Comparison of ENCODE assay signal across 24 cellular contexts in the genomic region with DNA sequence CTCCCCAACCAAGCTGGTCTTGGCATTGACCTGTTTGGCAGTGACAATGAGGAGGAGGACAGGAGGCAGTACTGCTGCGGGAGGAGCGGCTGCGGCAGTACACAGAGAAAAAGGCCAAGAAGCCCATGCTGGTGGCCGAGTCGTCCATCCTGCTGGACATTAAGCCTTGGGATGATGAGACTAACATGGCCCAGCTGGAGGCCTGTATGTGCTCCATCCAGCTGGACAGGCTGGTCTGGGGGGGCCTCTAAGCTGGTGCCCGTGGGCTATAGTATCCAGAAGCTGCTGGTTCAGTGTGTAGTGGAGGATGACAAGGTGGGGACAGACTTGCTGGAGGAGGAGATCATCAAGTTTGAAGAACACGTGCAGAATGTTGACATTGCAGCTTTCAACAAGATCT.
"Had no signal": no experiment of that assay in that cellular context is flagged by ENCODE, and none has a peak within 500 bp of the region (broad histone marks: within the 10 kb centered on the region; RNA-seq: fewer than 3 reads in every experiment).

No MANE protein-coding gene starts in this region.

- H3K4me1 ChIP-seq: left ventricle myocardium inferior, spleen, suprapubic skin, tibial nerve, upper lobe of left lung, vagina had no signal

- H3K27ac Mint-ChIP-seq: immature natural killer cell; naive thymus-derived CD8-positive, alpha-beta T cell; nephron; progenitor cell of endocrine pancreas; stimulated activated effector memory CD8-positive, alpha-beta T cell treated with anti-CD3 and anti-CD28 coated beads, Interleukin-12 subunit alpha, Interleukin-12 subunit beta, amount 100 ng/mL, for 72 hours; stimulated activated naive CD8-positive, alpha-beta T cell treated with anti-CD3 and anti-CD28 coated beads, Interleukin-15, Interleukin-2, amounts not matched to agents 100 ng/mL and 50 ng/mL, for 24 hours had no signal

- H3K36me3 Mint-ChIP-seq: immature natural killer cell; stimulated activated effector memory CD8-positive, alpha-beta T cell treated with anti-CD3 and anti-CD28 coated beads, Interleukin-12 subunit alpha, Interleukin-12 subunit beta, amount 100 ng/mL, for 72 hours had no signal

- ATAC-seq: naive thymus-derived CD8-positive, alpha-beta T cell; right cardiac atrium; sciatic nerve; stimulated activated effector memory CD8-positive, alpha-beta T cell treated with anti-CD3 and anti-CD28 coated beads, Interleukin-12 subunit alpha, Interleukin-12 subunit beta, amount 100 ng/mL, for 72 hours had no signal

- H3K9me3 ChIP-seq: left ventricle myocardium inferior, ovary, suprapubic skin, thoracic aorta, upper lobe of left lung, vagina had no signal

- H3K27me3 ChIP-seq: ovary, spleen, suprapubic skin, tibial nerve, upper lobe of left lung, vagina had no signal

- H3K27ac ChIP-seq: left ventricle myocardium inferior, ovary, skin epidermis, spleen, suprapubic skin, thoracic aorta, tibial nerve, upper lobe of left lung, vagina had no signal

- DNase-seq: hypothalamus; immature natural killer cell; left ventricle myocardium inferior; naive thymus-derived CD8-positive, alpha-beta T cell; nucleus accumbens; ovary; right cardiac atrium; spleen; stimulated activated CD4-positive, alpha-beta T cell treated with anti-CD3 and anti-CD28 coated beads, Interleukin-4, amount 100 ng/mL, for 24 hours; stimulated activated naive CD4-positive, alpha-beta T cell; upper lobe of left lung had no signal

- H3K4me3 Mint-ChIP-seq: immature natural killer cell; naive thymus-derived CD8-positive, alpha-beta T cell; nephron; neural crest cell; stimulated activated effector memory CD8-positive, alpha-beta T cell treated with anti-CD3 and anti-CD28 coated beads, Interleukin-12 subunit alpha, Interleukin-12 subunit beta, amount 100 ng/mL, for 72 hours; stimulated activated naive CD8-positive, alpha-beta T cell treated with anti-CD3 and anti-CD28 coated beads, Interleukin-15, Interleukin-2, amounts not matched to agents 100 ng/mL and 50 ng/mL, for 24 hours had no signal

- H3K27me3 Mint-ChIP-seq: progenitor cell of endocrine pancreas; stimulated activated naive CD8-positive, alpha-beta T cell treated with anti-CD3 and anti-CD28 coated beads, Interleukin-15, Interleukin-2, amounts not matched to agents 100 ng/mL and 50 ng/mL, for 24 hours had no signal

- FAIRE-seq: islet of Langerhans had no signal

- H3K4me3 ChIP-seq: left ventricle myocardium inferior, lung, ovary, skin epidermis, spleen, suprapubic skin, thoracic aorta, tibial nerve, upper lobe of left lung, vagina had no signal

- H3K36me3 ChIP-seq: left ventricle myocardium inferior, ovary, spleen, suprapubic skin, thoracic aorta, tibial nerve, upper lobe of left lung, vagina had no signal

- H3K4me1 Mint-ChIP-seq: immature natural killer cell; naive thymus-derived CD8-positive, alpha-beta T cell; nephron; neural crest cell; stimulated activated effector memory CD8-positive, alpha-beta T cell treated with anti-CD3 and anti-CD28 coated beads, Interleukin-12 subunit alpha, Interleukin-12 subunit beta, amount 100 ng/mL, for 72 hours had no signal
